Comparison of ENCODE assay signal across 1 cellular context in genomic region chr7:149873074-149873967, GRCh38.
A peak's percentile ranks its signal among the peaks of the same experiment; 100 is the strongest.
TF ChIP-seq lines count a peak whose summit lies in the region.

No MANE protein-coding gene starts in this region.

TF ChIP-seq in WTC11, 78 proteins besides CTCF, POLR2A, EP300 and RAD21 (continued from another document):
- TF ChIP-seq FOXP4 (CRISPR knock-in tag; IDR thresholded peaks at IDR 0.05) (no peak), USF1 (CRISPR knock-in tag; IDR thresholded peaks at IDR 0.05) (no peak), STAT6 (CRISPR knock-in tag; conservative IDR thresholded peaks at IDR 0.05; ENCODE audit: low read depth) (no peak), CBFB (CRISPR knock-in tag; IDR thresholded peaks at IDR 0.05; ENCODE audit: low read depth) (no peak), FOXK1 (CRISPR knock-in tag; IDR thresholded peaks at IDR 0.05) (no peak), ZNF121 (CRISPR knock-in tag; IDR thresholded peaks at IDR 0.05) (no peak), TP53 (CRISPR knock-in tag; IDR thresholded peaks at IDR 0.05) (no peak), E2F1 (CRISPR knock-in tag; IDR thresholded peaks at IDR 0.05) (no peak), ZNF263 (CRISPR knock-in tag; IDR thresholded peaks at IDR 0.05; ENCODE audit: low read depth) (no peak), NR3C1 (CRISPR knock-in tag; conservative IDR thresholded peaks at IDR 0.05; ENCODE audit: low read depth) (no peak), ERG (CRISPR knock-in tag; IDR thresholded peaks at IDR 0.05) (no peak), KAT7 (CRISPR knock-in tag; IDR thresholded peaks at IDR 0.05; ENCODE audit: borderline replicate concordance) (0 out of 2 replicates have a peak, but pooled peaks have one; percentile 71), TEAD4 (CRISPR knock-in tag; IDR thresholded peaks at IDR 0.05) (no peak), E2F4 (CRISPR knock-in tag; IDR thresholded peaks at IDR 0.05; ENCODE audit: borderline replicate concordance, low read depth) (no peak), ATF2 (CRISPR knock-in tag; IDR thresholded peaks at IDR 0.05; ENCODE audit: borderline replicate concordance, low read depth) (no peak), PREB (CRISPR knock-in tag; IDR thresholded peaks at IDR 0.05; ENCODE audit: borderline replicate concordance) (no peak), ZNF219 (CRISPR knock-in tag; IDR thresholded peaks at IDR 0.05; ENCODE audit: borderline replicate concordance) (0 out of 2 replicates have a peak, but pooled peaks have one; percentile 67), NFYB (CRISPR knock-in tag; conservative IDR thresholded peaks at IDR 0.05; ENCODE audit: low read depth) (peak; percentile 48), ZNF396 (CRISPR knock-in tag; IDR thresholded peaks at IDR 0.05; ENCODE audit: borderline replicate concordance) (no peak), SP1 (CRISPR knock-in tag; conservative IDR thresholded peaks at IDR 0.05) (no peak), PRRX2 (CRISPR knock-in tag; IDR thresholded peaks at IDR 0.05) (no peak), ATF1 (CRISPR knock-in tag; IDR thresholded peaks at IDR 0.05) (no peak), NR1H2 (CRISPR knock-in tag; IDR thresholded peaks at IDR 0.05) (no peak), TEAD1 (CRISPR knock-in tag; IDR thresholded peaks at IDR 0.05) (no peak), NFE2L1 (CRISPR knock-in tag; IDR thresholded peaks at IDR 0.05) (no peak; the same call in 1 of the 2 replicates), PRDM15 (CRISPR knock-in tag; IDR thresholded peaks at IDR 0.05) (no peak), ZNF416 (CRISPR knock-in tag; IDR thresholded peaks at IDR 0.05) (no peak), GABPB1 (CRISPR knock-in tag; IDR thresholded peaks at IDR 0.05) (no peak), CREM (CRISPR knock-in tag; IDR thresholded peaks at IDR 0.05) (0 out of 2 replicates have a peak, but pooled peaks have one; percentile 39), MXD4 (CRISPR knock-in tag; IDR thresholded peaks at IDR 0.05; ENCODE audit: borderline replicate concordance) (no peak), AFF4 (CRISPR knock-in tag; IDR thresholded peaks at IDR 0.05; ENCODE audit: borderline replicate concordance) (no peak), ELF4 (CRISPR knock-in tag; IDR thresholded peaks at IDR 0.05; ENCODE audit: low read depth) (no peak), ZNF425 (CRISPR knock-in tag; conservative IDR thresholded peaks at IDR 0.05) (no peak)
